8 cellular contexts compared by ENCODE assay signal in the genomic region with DNA sequence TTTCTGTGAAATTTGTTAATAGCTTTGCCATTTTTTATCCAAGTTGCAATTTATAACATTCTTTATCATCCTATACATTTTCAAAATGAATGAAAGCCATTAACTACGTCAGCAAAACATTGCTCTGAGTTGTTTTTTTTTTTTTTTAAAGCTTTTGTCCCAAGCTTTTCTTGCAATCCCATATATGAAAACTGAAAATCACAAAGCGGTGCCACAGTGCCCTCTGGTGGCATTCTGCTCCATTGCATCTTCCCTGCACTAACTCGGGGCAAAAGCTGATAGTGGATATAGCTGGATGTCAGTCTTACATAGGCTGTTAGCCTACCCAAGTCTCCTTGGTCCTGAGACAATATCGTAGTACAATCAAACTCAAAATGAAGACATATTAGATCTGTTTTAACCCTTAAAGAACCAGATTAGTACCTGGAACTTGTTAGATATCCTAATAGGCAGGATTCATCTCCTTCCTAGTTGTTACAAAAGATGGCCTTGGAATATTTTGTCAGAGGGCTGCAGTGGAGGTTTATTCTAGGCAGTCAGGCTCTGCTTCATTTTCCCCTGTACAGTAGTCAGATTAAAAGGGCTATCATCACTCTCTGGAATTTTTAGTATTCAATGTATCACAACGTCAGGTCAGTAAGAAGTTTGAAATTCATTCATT.
DNase-seq lines count a peak whose midpoint lies in the region; ATAC-seq and TF ChIP-seq lines count a peak whose summit lies in the region.

No MANE protein-coding gene starts in this region.

- WGBS in heart right ventricle, 2 donors, result 20 to 21% methylated on average over 5 of the region's 5 CpGs
- WGBS in psoas muscle, 3 donors, result 24 to 28% (median 26%) methylated on average over 5 of the region's 5 CpGs

- intact Hi-C loops in heart right ventricle (cut with DNase I) (loop anchor here in 1 of 10 donors (5.0 kb wide), 1 partner anchor 336 kb away; no protein-coding TSS in a partner anchor), psoas muscle (cut with DNase I) (loop anchor here in 1 of 2 donors (5.0 kb wide), 1 partner anchor 336 kb away; no protein-coding TSS in a partner anchor)

- H3K9me3 ChIP-seq in heart right ventricle (no peaks in the 10 kb centered on the region), psoas muscle (no peaks in the 10 kb centered on the region)

- no peak overlapping the region for H3K4me3 ChIP-seq in heart right ventricle
- H3K4me3 ChIP-seq in psoas muscle, result no peak overlapping the region

- peak; percentile 69 for DNase-seq in GDM1 (lab: John Stamatoyannopoulos, UW)
- DNase-seq in KBM-7, result peak; percentile 79
- peak; percentile 23 for DNase-seq in RPMI7951 (ENCODE audit: low read depth)
- peak; percentile 20 for DNase-seq in activated naive CD4-positive, alpha-beta T cell treated with anti-CD3 and anti-CD28 coated beads, Interleukin-2, amount 50 U/mL, for 16 hours
- peak; percentile 32 to 36 for DNase-seq in heart right ventricle
- peak; percentile 18 to 53 for DNase-seq in psoas muscle
- DNase-seq in OCI-M2 (lab: John Stamatoyannopoulos, UW; ENCODE audit: unreplicated experiment), result no peak

- in situ Hi-C loops in KBM-7 (cut with MboI; ENCODE audit: low pct_unique_long_range_greater_than_20kb, low sequenced_read_pairs), result no loop called here

- H3K4me1 ChIP-seq in heart right ventricle (no peaks in the 10 kb centered on the region), psoas muscle (no peaks in the 10 kb centered on the region)

- H3K36me3 ChIP-seq in heart right ventricle (no peaks in the 10 kb centered on the region), psoas muscle (ENCODE audit: insufficient read depth in 1 of 2, low read depth in 1 of 2) (no peaks in the 10 kb centered on the region)

- no peaks in the 10 kb centered on the region for H3K27me3 ChIP-seq in heart right ventricle
- no peaks in the 10 kb centered on the region for H3K27me3 ChIP-seq in psoas muscle (ENCODE audit: insufficient read depth in 3 of 3, low read length in 2 of 3)

- ATAC-seq in GM21717 (IDR thresholded peaks at IDR 0.05; ENCODE audit: unreplicated experiment), result peak; percentile 90
- peak in 2 of 8 donors; percentile 56 to 69 for ATAC-seq in heart right ventricle
- peak in 1 of 4 donors; percentile 58 for ATAC-seq in psoas muscle

- H3K27ac ChIP-seq in heart right ventricle (no peak overlapping the region), psoas muscle (no peak overlapping the region)

- TF ChIP-seq CTCF in heart right ventricle (IDR thresholded peaks at IDR 0.05) (peak; percentile 60 to 92 (median 88)), psoas muscle (IDR thresholded peaks at IDR 0.05) (peak; percentile 72)
